ENCODE assay signal across 23 cellular contexts in genomic region chr11:134958870-134959269, GRCh38.
"Had no signal": no experiment of that assay in that cellular context is flagged by ENCODE, and none has a peak within 500 bp of the region (broad histone marks: within the 10 kb centered on the region; RNA-seq: fewer than 3 reads in every experiment).

No MANE protein-coding gene starts in this region.

- H3K36me3 ChIP-seq: esophagus squamous epithelium, gastrocnemius medialis, left lung, lower lobe of right lung had no signal

- H3K4me1 Mint-ChIP-seq: immature natural killer cell had no signal

- ATAC-seq: gastrocnemius medialis, left colon, left lung, left ventricle myocardium superior, lower lobe of right lung had no signal

- H3K27ac Mint-ChIP-seq: immature natural killer cell had no signal

- H3K27me3 ChIP-seq: dorsolateral prefrontal cortex, esophagus squamous epithelium, hepatocyte had no signal

- H3K9me3 ChIP-seq: esophagus squamous epithelium, gastrocnemius medialis, left lung, lower lobe of right lung had no signal

- H3K4me3 ChIP-seq: coronary artery, dorsolateral prefrontal cortex, esophagus squamous epithelium, gastrocnemius medialis, hepatocyte, left lung, lower lobe of right lung had no signal

- H3K27ac ChIP-seq: coronary artery, dorsolateral prefrontal cortex, esophagus squamous epithelium, gastrocnemius medialis, hepatocyte, left lung, lower lobe of right lung had no signal

- H3K4me3 Mint-ChIP-seq: immature natural killer cell had no signal

- DNase-seq: dermis blood vessel endothelial cell; dorsolateral prefrontal cortex; effector CD4-positive, alpha-beta T cell; effector memory CD4-positive, alpha-beta T cell; esophagus squamous epithelium; foreskin fibroblast; foreskin melanocyte; gastrocnemius medialis; glutamatergic neuron; head of caudate nucleus; hypothalamus; immature natural killer cell; islet precursor cell; kidney; kidney glomerular epithelial cell; left colon; left lung; left ventricle myocardium superior; lower lobe of right lung; mesenchymal stem cell; midbrain had no signal

- H3K4me1 ChIP-seq: esophagus squamous epithelium, gastrocnemius medialis, left lung, lower lobe of right lung had no signal

- H3K36me3 Mint-ChIP-seq: immature natural killer cell had no signal
